ENCODE assay signal across 21 cellular contexts in the genomic region with DNA sequence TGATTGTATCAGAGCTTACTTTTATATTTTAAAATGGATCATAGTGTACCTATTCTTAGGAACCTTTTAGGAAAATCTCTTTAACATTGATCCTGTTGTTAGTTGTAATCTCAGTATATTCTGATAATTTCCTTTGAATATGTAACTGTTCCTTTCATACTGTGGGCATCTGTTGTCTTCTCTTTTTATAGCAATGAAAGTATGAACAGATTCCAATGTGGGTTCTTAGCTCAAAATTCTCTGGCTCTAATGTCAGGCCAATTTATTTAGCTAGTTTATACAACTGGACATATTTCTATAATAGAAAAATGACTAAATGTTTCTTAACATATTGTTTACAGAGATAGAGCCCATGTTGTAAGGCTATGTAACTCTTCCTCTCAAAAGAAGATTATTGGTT.
"Had no signal": no experiment of that assay in that cellular context is flagged by ENCODE, and none has a peak within 500 bp of the region (broad histone marks: within the 10 kb centered on the region; RNA-seq: fewer than 3 reads in every experiment).

No MANE protein-coding gene starts in this region.

- ATAC-seq: activated naive CD8-positive, alpha-beta T cell treated with anti-CD3 and anti-CD28 coated beads, Interleukin-2, amount 50 U/mL, for 24 hours; body of pancreas; effector memory CD8-positive, alpha-beta T cell; natural killer cell; stimulated activated naive CD8-positive, alpha-beta T cell treated with anti-CD3 and anti-CD28 coated beads, Interleukin-15, Interleukin-2, amounts not matched to agents 100 U/mL and 50 U/mL, for 24 hours; T-helper 17 cell had no signal

- H3K4me3 ChIP-seq: body of pancreas, dorsolateral prefrontal cortex, esophagus squamous epithelium, left lung, prostate gland, right atrium auricular region, thyroid gland had no signal

- H3K27me3 Mint-ChIP-seq: activated naive CD8-positive, alpha-beta T cell treated with anti-CD3 and anti-CD28 coated beads, Interleukin-2, amount 50 U/mL, for 24 hours had no signal

- H3K4me1 Mint-ChIP-seq: T-helper 17 cell had no signal

- H3K27ac ChIP-seq: body of pancreas, left lung, prostate gland had no signal

- DNase-seq: activated CD4-positive, alpha-beta T cell treated with anti-CD3 and anti-CD28 coated beads for 4 hours; activated CD4-positive, alpha-beta T cell treated with anti-CD3 and anti-CD28 coated beads, Interleukin-2, amount 50 U/mL, for 48 hours; activated CD4-positive, CD25-positive, alpha-beta regulatory T cell; activated gamma-delta T cell; activated naive CD4-positive, alpha-beta T cell treated with anti-CD3 and anti-CD28 coated beads, Interleukin-2, amount 50 U/mL, for 16 hours; activated naive CD8-positive, alpha-beta T cell treated with anti-CD3 and anti-CD28 coated beads, Interleukin-2, amount 50 U/mL, for 24 hours; effector memory CD8-positive, alpha-beta T cell; esophagus squamous epithelium; natural killer cell; stimulated activated CD4-positive, alpha-beta T cell treated with anti-CD3 and anti-CD28 coated beads, Interleukin-12 subunit alpha, Interleukin-12 subunit beta, amount 100 ng/mL, for 4 hours; stimulated activated CD4-positive, alpha-beta T cell treated with anti-CD3 and anti-CD28 coated beads, Interleukin-4, amount 100 ng/mL, for 4 hours; stimulated activated naive CD8-positive, alpha-beta T cell treated with anti-CD3 and anti-CD28 coated beads, Interleukin-15, Interleukin-2, amounts not matched to agents 100 U/mL and 50 U/mL, for 24 hours; T-helper 17 cell had no signal

- H3K27me3 ChIP-seq: body of pancreas, dorsolateral prefrontal cortex, esophagus squamous epithelium, heart right ventricle, left lung, right atrium auricular region, thyroid gland had no signal

- H3K36me3 ChIP-seq: esophagus squamous epithelium, heart right ventricle, left lung, prostate gland, right atrium auricular region, thyroid gland had no signal

- H3K4me3 Mint-ChIP-seq: activated naive CD8-positive, alpha-beta T cell treated with anti-CD3 and anti-CD28 coated beads, Interleukin-2, amount 50 U/mL, for 24 hours; effector memory CD8-positive, alpha-beta T cell; mesothelial cell of epicardium; natural killer cell; T-helper 17 cell had no signal

- H3K36me3 Mint-ChIP-seq: mesothelial cell of epicardium, natural killer cell had no signal

- H3K9me3 ChIP-seq: body of pancreas, esophagus squamous epithelium, heart right ventricle, left lung, prostate gland, right atrium auricular region, thyroid gland had no signal

- H3K9me3 Mint-ChIP-seq: activated naive CD8-positive, alpha-beta T cell treated with anti-CD3 and anti-CD28 coated beads, Interleukin-2, amount 50 U/mL, for 24 hours; effector memory CD8-positive, alpha-beta T cell; mesothelial cell of epicardium; natural killer cell had no signal
